ENCODE assay signal across 29 cellular contexts in the genomic region with DNA sequence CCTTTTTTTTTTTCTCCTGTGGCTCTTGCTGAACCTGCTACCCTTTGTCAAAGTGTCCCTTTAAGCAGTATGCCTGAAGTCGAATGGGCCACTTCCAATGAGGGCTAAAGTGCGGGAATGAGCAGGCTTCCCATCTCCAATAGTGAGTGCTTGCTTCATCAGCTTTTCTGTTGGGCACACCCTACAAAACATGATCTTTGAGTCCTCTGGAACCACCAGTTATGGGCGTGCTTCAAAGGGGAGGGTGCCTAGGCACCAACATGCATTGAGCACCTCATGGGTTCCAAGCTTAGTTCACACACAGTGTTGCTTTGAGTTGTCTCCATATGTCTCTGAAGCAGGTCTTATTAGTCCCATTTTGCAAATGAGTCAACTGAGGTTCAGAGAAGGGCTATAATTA.
"Had no signal": no experiment of that assay in that cellular context is flagged by ENCODE, and none has a peak within 500 bp of the region (broad histone marks: within the 10 kb centered on the region; RNA-seq: fewer than 3 reads in every experiment).

No MANE protein-coding gene starts in this region.

- H3K27me3 ChIP-seq: adrenal gland, body of pancreas had no signal

- H3K4me3 ChIP-seq: adrenal gland, body of pancreas had no signal

- FAIRE-seq: colon, endometrium, endothelial cell of umbilical vein, frontal cortex had no signal

- H3K4me1 ChIP-seq: body of pancreas had no signal

- H3K36me3 ChIP-seq: adrenal gland had no signal

- H3K9me3 ChIP-seq: adrenal gland, body of pancreas had no signal

- DNase-seq: activated CD4-positive, alpha-beta memory T cell treated with anti-CD3 and anti-CD28 coated beads for 36 hours; activated CD4-positive, alpha-beta T cell treated with anti-CD3 and anti-CD28 coated beads for 36 hours; activated CD4-positive, alpha-beta T cell treated with anti-CD3 and anti-CD28 coated beads, Interleukin-2, amount 10 ng/mL, durations not matched to agents 24 days and 14 days; activated CD4-positive, CD25-positive, alpha-beta regulatory T cell; activated CD4-positive, CD25-positive, alpha-beta regulatory T cell treated with anti-CD3 and anti-CD28 coated beads, Interleukin-2, amount 50 U/mL, for 72 hours; activated CD8-positive, alpha-beta memory T cell treated with anti-CD3 and anti-CD28 coated beads, Interleukin-2, amount 10 ng/mL, durations not matched to agents 7 days and 5 days; activated CD8-positive, alpha-beta memory T cell treated with anti-CD3 and anti-CD28 coated beads, Interleukin-2, amount 50 U/mL, for 4 hours; activated CD8-positive, alpha-beta T cell treated with anti-CD3 and anti-CD28 coated beads, Interleukin-2, amount 10 ng/mL, durations not matched to agents 7 days and 5 days; activated effector memory CD4-positive, alpha-beta T cell treated with anti-CD3 and anti-CD28 coated beads, Interleukin-2, amount 50 U/mL, for 16 hours; activated naive CD4-positive, alpha-beta T cell treated with anti-CD3 and anti-CD28 coated beads for 36 hours; activated naive CD8-positive, alpha-beta T cell treated with anti-CD3 and anti-CD28 coated beads for 36 hours; activated naive CD8-positive, alpha-beta T cell treated with anti-CD3 and anti-CD28 coated beads, Interleukin-2, amount 50 U/mL, for 24 hours; activated T-cell treated with anti-CD3 and anti-CD28 coated beads, Interleukin-2, amount 50 U/mL, for 1 hour; activated T-cell treated with anti-CD3 and anti-CD28 coated beads, Interleukin-2, amount 50 U/mL, for 48 hours; adrenal gland; amygdala; aorta; body of pancreas; caudate nucleus; cortex of kidney; effector CD8-positive, alpha-beta T cell; foreskin fibroblast; glutamatergic neuron; T-helper 2 cell had no signal

- ATAC-seq: activated CD4-positive, alpha-beta T cell treated with anti-CD3 and anti-CD28 coated beads for 36 hours; activated CD8-positive, alpha-beta memory T cell treated with anti-CD3 and anti-CD28 coated beads, Interleukin-2, amount 10 ng/mL, durations not matched to agents 7 days and 5 days; activated CD8-positive, alpha-beta T cell treated with anti-CD3 and anti-CD28 coated beads, Interleukin-2, amount 10 ng/mL, durations not matched to agents 7 days and 5 days; activated naive CD8-positive, alpha-beta T cell treated with anti-CD3 and anti-CD28 coated beads, Interleukin-2, amount 50 U/mL, for 24 hours; body of pancreas had no signal

- H3K27ac ChIP-seq: adrenal gland, body of pancreas, epithelial cell of prostate had no signal
